8 cellular contexts compared by ENCODE assay signal in genomic region chr6:31158140-31158862, GRCh38. TPM values are rescaled to one million over a fixed set of nuclear protein-coding genes. Genes with fewer than 3 reads are reported as not detected.
A peak's percentile ranks its signal among the peaks of the same experiment; 100 is the strongest.
DNase-seq lines count a peak whose midpoint lies in the region; ATAC-seq and TF ChIP-seq lines count a peak whose summit lies in the region.

A gene with protein sequence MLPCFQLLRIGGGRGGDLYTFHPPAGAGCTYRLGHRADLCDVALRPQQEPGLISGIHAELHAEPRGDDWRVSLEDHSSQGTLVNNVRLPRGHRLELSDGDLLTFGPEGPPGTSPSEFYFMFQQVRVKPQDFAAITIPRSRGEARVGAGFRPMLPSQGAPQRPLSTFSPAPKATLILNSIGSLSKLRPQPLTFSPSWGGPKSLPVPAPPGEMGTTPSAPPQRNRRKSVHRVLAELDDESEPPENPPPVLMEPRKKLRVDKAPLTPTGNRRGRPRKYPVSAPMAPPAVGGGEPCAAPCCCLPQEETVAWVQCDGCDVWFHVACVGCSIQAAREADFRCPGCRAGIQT (plus strand): TSS chr6:31158589. CDS start chr6:31159470, 881 bp downstream.

- H3K4me1 ChIP-seq in Loucy (ENCODE audit: insufficient read depth, low read length, poor library complexity, severe bottlenecking) (peaks cover 45% of the 10 kb centered on the region), RWPE2 (ENCODE audit: insufficient read depth, poor library complexity, severe bottlenecking) (peaks cover 3% of the 10 kb centered on the region)

- H3K36me3 Mint-ChIP-seq in activated T-helper 17 cell treated with anti-CD3 and anti-CD28 coated beads, Interleukin-2, amount 50 U/mL, for 72 hours (ENCODE audit: low read depth), result peaks cover 90% of the 10 kb centered on the region
- peaks cover 0 to 15% (median 12%) of the 10 kb centered on the region in 3 donors for H3K36me3 Mint-ChIP-seq in naive thymus-derived CD8-positive, alpha-beta T cell
- H3K36me3 Mint-ChIP-seq in stimulated activated naive B cell treated with anti-CD40 and anti-IgM and Interleukin-4, amounts not matched to agents 10 μg/mL and 1 μg/mL and 100 μg/mL, for 72 hours, result peaks cover 13 to 30% of the 10 kb centered on the region in 2 donors

- no peaks in the 10 kb centered on the region for H3F3A ChIP-seq in Loucy (ENCODE audit: low read depth)

- no peaks in the 10 kb centered on the region for H3K27me3 ChIP-seq in H7 (ENCODE audit: control insufficient read depth, insufficient read depth, low read length)
- no peaks in the 10 kb centered on the region for H3K27me3 ChIP-seq in Loucy (ENCODE audit: insufficient read depth, low read length, poor library complexity, severe bottlenecking)
- no peaks in the 10 kb centered on the region for H3K27me3 ChIP-seq in RWPE2 (ENCODE audit: insufficient read depth, poor library complexity, severe bottlenecking)

- ATAC-seq in RWPE2 (ENCODE audit: low read depth), result peak; percentile 90
- ATAC-seq in activated T-helper 17 cell treated with anti-CD3 and anti-CD28 coated beads, Interleukin-2, amount 50 U/mL, for 72 hours (replicated peaks), result peak; percentile 95
- ATAC-seq in naive thymus-derived CD8-positive, alpha-beta T cell, result peak; percentile 94 to 95
- ATAC-seq in stimulated activated naive B cell treated with anti-CD40 and anti-IgM and Interleukin-4, amounts not matched to agents 10 μg/mL and 1 μg/mL and 100 μg/mL, for 72 hours (replicated peaks), result peak; percentile 94

- H3K27ac Mint-ChIP-seq in activated T-helper 17 cell treated with anti-CD3 and anti-CD28 coated beads, Interleukin-2, amount 50 U/mL, for 72 hours, result peak within 1 kb of the TSS; percentile 76
- peak within 1 kb of the TSS; percentile 60 to 96 (median 88) for H3K27ac Mint-ChIP-seq in naive thymus-derived CD8-positive, alpha-beta T cell
- peak within 1 kb of the TSS; percentile 72 for H3K27ac Mint-ChIP-seq in stimulated activated naive B cell treated with anti-CD40 and anti-IgM and Interleukin-4, amounts not matched to agents 10 μg/mL and 1 μg/mL and 100 μg/mL, for 72 hours

- H3K9me3 ChIP-seq in Loucy (ENCODE audit: insufficient read depth, low read depth, low read length), result no peaks in the 10 kb centered on the region
- H3K9me3 ChIP-seq in RWPE2 (ENCODE audit: severe bottlenecking), result no peaks in the 10 kb centered on the region

- DNase-seq in ELR (ENCODE audit: low read depth), result peak; percentile 100
- peak; percentile 99 for DNase-seq in H7
- peak; percentile 97 for DNase-seq in RWPE2 (ENCODE audit: low spot score)
- peak; percentile 99 for DNase-seq in fibroblast of gingiva (ENCODE audit: low read depth)
- DNase-seq in naive thymus-derived CD8-positive, alpha-beta T cell, result peak; percentile 95 to 100 (median 99)
- DNase-seq in stimulated activated naive B cell treated with anti-CD40 and anti-IgM and Interleukin-4, amounts not matched to agents 10 μg/mL and 1 μg/mL and 100 μg/mL, for 72 hours, result peak; percentile 99

- TF ChIP-seq CTCF in Loucy (conservative IDR thresholded peaks at IDR 0.05; ENCODE audit: low read length), result no peak
- TF ChIP-seq CTCF in RWPE2 (IDR thresholded peaks at IDR 0.05; ENCODE audit: poor library complexity, severe bottlenecking), result no peak

- H3K9me3 Mint-ChIP-seq in activated T-helper 17 cell treated with anti-CD3 and anti-CD28 coated beads, Interleukin-2, amount 50 U/mL, for 72 hours, result no peaks in the 10 kb centered on the region
- H3K9me3 Mint-ChIP-seq in naive thymus-derived CD8-positive, alpha-beta T cell, result no peaks in the 10 kb centered on the region
- no peaks in the 10 kb centered on the region for H3K9me3 Mint-ChIP-seq in stimulated activated naive B cell treated with anti-CD40 and anti-IgM and Interleukin-4, amounts not matched to agents 10 μg/mL and 1 μg/mL and 100 μg/mL, for 72 hours

- no peaks in the 10 kb centered on the region for H3K9me2 ChIP-seq in Loucy (replicated peaks; ENCODE audit: low read depth, low read length)

- peaks cover 19% of the 10 kb centered on the region for H3K4me1 Mint-ChIP-seq in activated T-helper 17 cell treated with anti-CD3 and anti-CD28 coated beads, Interleukin-2, amount 50 U/mL, for 72 hours
- H3K4me1 Mint-ChIP-seq in naive thymus-derived CD8-positive, alpha-beta T cell, result peaks cover 15 to 31% (median 24%) of the 10 kb centered on the region in 4 donors
- H3K4me1 Mint-ChIP-seq in stimulated activated naive B cell treated with anti-CD40 and anti-IgM and Interleukin-4, amounts not matched to agents 10 μg/mL and 1 μg/mL and 100 μg/mL, for 72 hours, result peaks cover 20 to 42% of the 10 kb centered on the region in 2 donors

- H3K36me3 ChIP-seq in H7 (replicated peaks; ENCODE audit: control insufficient read depth, insufficient read depth, low read length) (peaks cover 19% of the 10 kb centered on the region), Loucy (ENCODE audit: insufficient read depth, low read length) (no peaks in the 10 kb centered on the region; the same call in 1 of the 2 replicates), RWPE2 (ENCODE audit: low read depth) (peaks cover 59% of the 10 kb centered on the region)

- H3K27ac ChIP-seq in RWPE2 (ENCODE audit: poor library complexity, severe bottlenecking), result peak within 1 kb of the TSS; percentile 62

- peak within 1 kb of the TSS; percentile 72 for H3K4me3 ChIP-seq in H7 (ENCODE audit: insufficient read depth, low read depth, low read length)
- peak within 1 kb of the TSS; percentile 89 for H3K4me3 ChIP-seq in Loucy (ENCODE audit: low read length, poor library complexity, severe bottlenecking)
- peak within 1 kb of the TSS; percentile 52 for H3K4me3 ChIP-seq in RWPE2 (ENCODE audit: severe bottlenecking)

- peaks cover 7% of the 10 kb centered on the region for H4K20me1 ChIP-seq in Loucy (ENCODE audit: insufficient read depth, low read length, poor library complexity, severe bottlenecking)

- peak within 1 kb of the TSS; percentile 88 for H3K9ac ChIP-seq in Loucy (ENCODE audit: low read depth, low read length, poor library complexity, severe bottlenecking)

- POLR2A ChIA-PET in naive thymus-derived CD8-positive, alpha-beta T cell (lab: Charles Lee), result interaction anchor here (0.6 to 2.0 kb wide), 10 partner anchors 9 to 448 kb away, joined by 3 to 12 read pairs (median 4); no protein-coding TSS in a partner anchor

- H3K4me2 ChIP-seq in Loucy (ENCODE audit: low read depth, low read length, poor library complexity, severe bottlenecking), result peak within 1 kb of the TSS; percentile 95

- peak within 1 kb of the TSS; percentile 89 for H2AFZ ChIP-seq in Loucy (ENCODE audit: low read length)

- peak within 1 kb of the TSS; percentile 92 for H3K4me3 Mint-ChIP-seq in activated T-helper 17 cell treated with anti-CD3 and anti-CD28 coated beads, Interleukin-2, amount 50 U/mL, for 72 hours
- H3K4me3 Mint-ChIP-seq in naive thymus-derived CD8-positive, alpha-beta T cell, result peak within 1 kb of the TSS; percentile 83 to 100 (median 93)
- H3K4me3 Mint-ChIP-seq in stimulated activated naive B cell treated with anti-CD40 and anti-IgM and Interleukin-4, amounts not matched to agents 10 μg/mL and 1 μg/mL and 100 μg/mL, for 72 hours, result peak within 1 kb of the TSS; percentile 95 to 96

- H3K79me2 ChIP-seq in Loucy (ENCODE audit: insufficient read depth, low read length), result peaks cover 57% of the 10 kb centered on the region

- H3K27me3 Mint-ChIP-seq in activated T-helper 17 cell treated with anti-CD3 and anti-CD28 coated beads, Interleukin-2, amount 50 U/mL, for 72 hours, result no peaks in the 10 kb centered on the region
- no peaks in the 10 kb centered on the region for H3K27me3 Mint-ChIP-seq in naive thymus-derived CD8-positive, alpha-beta T cell
- H3K27me3 Mint-ChIP-seq in stimulated activated naive B cell treated with anti-CD40 and anti-IgM and Interleukin-4, amounts not matched to agents 10 μg/mL and 1 μg/mL and 100 μg/mL, for 72 hours, result no peaks in the 10 kb centered on the region

RNA-seq across cellular contexts. Expression of the gene that starts here (rescaled TPM):
- 26.8 and 34.3 TPM in 2 replicates for total RNA-seq in H7 (2014; rRNA removed; shearing (Covaris generic))
- total RNA-seq in activated T-helper 17 cell treated with anti-CD3 and anti-CD28 coated beads, Interleukin-2, amount 50 U/mL, for 72 hours, result 100 to 1,000 TPM in 1 of 2 donors, 10 to 100 TPM in 1; 91.1 to 125 TPM
- 10 to 100 TPM in 1 of 2 experiments, 1 to 10 TPM in 1; 9.3 to 10.2 TPM for total RNA-seq in naive thymus-derived CD8-positive, alpha-beta T cell
- polyA plus RNA-seq in naive thymus-derived CD8-positive, alpha-beta T cell, result 1 to 10 TPM; 5.6 to 9.7 (median 8.4) TPM

Comparison
In these comparisons a context has a peak if more than half of its experiments do, and no peak if none do; other contexts are left out.
1. Peak in every context shown above with its lines: DNase-seq, ATAC-seq, H3K4me3 ChIP-seq and H3K27ac ChIP-seq.